ENCODE assay signal across 2 cellular contexts in the genomic region with DNA sequence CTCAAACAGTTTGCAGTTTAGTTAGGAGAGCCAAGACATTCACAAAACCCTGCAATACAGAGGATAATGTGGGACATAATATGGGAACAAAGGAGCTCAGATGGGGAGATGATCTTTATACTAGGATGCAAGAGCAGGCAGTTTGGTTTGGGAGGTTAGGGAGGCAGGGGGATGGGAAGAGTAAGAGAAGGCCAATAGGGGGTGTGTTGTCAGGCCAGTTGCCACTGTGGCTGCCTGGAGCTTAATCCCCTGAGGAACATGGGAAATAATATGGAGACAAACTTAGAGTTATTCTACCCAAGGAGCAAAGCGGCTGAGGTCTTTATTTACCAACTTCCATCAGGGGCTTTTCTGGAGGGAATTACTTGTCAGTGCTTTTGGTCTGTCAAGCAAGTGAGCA.
TF ChIP-seq lines count a peak whose summit lies in the region.

No MANE protein-coding gene starts in this region.

TF ChIP-seq in K562, 482 proteins besides CTCF, POLR2A, EP300 and RAD21:
- TF ChIP-seq BRD4 (IDR thresholded peaks at IDR 0.05): no peak
- TF ChIP-seq, protein P1, sequence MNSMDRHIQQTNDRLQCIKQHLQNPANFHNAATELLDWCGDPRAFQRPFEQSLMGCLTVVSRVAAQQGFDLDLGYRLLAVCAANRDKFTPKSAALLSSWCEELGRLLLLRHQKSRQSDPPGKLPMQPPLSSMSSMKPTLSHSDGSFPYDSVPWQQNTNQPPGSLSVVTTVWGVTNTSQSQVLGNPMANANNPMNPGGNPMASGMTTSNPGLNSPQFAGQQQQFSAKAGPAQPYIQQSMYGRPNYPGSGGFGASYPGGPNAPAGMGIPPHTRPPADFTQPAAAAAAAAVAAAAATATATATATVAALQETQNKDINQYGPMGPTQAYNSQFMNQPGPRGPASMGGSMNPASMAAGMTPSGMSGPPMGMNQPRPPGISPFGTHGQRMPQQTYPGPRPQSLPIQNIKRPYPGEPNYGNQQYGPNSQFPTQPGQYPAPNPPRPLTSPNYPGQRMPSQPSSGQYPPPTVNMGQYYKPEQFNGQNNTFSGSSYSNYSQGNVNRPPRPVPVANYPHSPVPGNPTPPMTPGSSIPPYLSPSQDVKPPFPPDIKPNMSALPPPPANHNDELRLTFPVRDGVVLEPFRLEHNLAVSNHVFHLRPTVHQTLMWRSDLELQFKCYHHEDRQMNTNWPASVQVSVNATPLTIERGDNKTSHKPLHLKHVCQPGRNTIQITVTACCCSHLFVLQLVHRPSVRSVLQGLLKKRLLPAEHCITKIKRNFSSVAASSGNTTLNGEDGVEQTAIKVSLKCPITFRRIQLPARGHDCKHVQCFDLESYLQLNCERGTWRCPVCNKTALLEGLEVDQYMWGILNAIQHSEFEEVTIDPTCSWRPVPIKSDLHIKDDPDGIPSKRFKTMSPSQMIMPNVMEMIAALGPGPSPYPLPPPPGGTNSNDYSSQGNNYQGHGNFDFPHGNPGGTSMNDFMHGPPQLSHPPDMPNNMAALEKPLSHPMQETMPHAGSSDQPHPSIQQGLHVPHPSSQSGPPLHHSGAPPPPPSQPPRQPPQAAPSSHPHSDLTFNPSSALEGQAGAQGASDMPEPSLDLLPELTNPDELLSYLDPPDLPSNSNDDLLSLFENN (IDR thresholded peaks at IDR 0.05; ENCODE audit: low read depth in 2 of 2, low read length in 2 of 2): no peak
- no peak for TF ChIP-seq HEY1 (CRISPR knock-in tag; IDR thresholded peaks at IDR 0.05; ENCODE audit: borderline replicate concordance)
- TF ChIP-seq TSHZ1 (CRISPR knock-in tag; IDR thresholded peaks at IDR 0.05): no peak
- TF ChIP-seq RAD51 (IDR thresholded peaks at IDR 0.05; ENCODE audit: borderline replicate concordance, low read depth): no peak
- no peak for TF ChIP-seq CCNT2 (IDR thresholded peaks at IDR 0.05; ENCODE audit: borderline replicate concordance, extremely low read depth, insufficient read length, low read depth, low read length)
TF ChIP-seq in K562: peak in this region for 0.

TF ChIP-seq in H1, 55 proteins besides CTCF, POLR2A, EP300 and RAD21:
- TF ChIP-seq RNF2 (IDR thresholded peaks at IDR 0.05; ENCODE audit: borderline replicate concordance, low read depth, low read length, missing control alignments, poor library complexity, severe bottlenecking) (no peak), CHD1 (IDR thresholded peaks at IDR 0.05; ENCODE audit: low read depth, low read length) (no peak), POU5F1 (IDR thresholded peaks at IDR 0.05; ENCODE audit: low read depth, low read length) (no peak), EGR1 (IDR thresholded peaks at IDR 0.05; ENCODE audit: borderline replicate concordance, low read depth, low read length) (no peak), ASH2L (IDR thresholded peaks at IDR 0.05; ENCODE audit: low read length) (no peak), HDAC2 (IDR thresholded peaks at IDR 0.05; ENCODE audit: borderline replicate concordance in 1 of 2, low read depth in 2 of 2, low read length in 2 of 2) (no peak), GABPA (IDR thresholded peaks at IDR 0.05; ENCODE audit: borderline replicate concordance, insufficient read depth, low read length) (no peak)
- TF ChIP-seq, protein P2, sequence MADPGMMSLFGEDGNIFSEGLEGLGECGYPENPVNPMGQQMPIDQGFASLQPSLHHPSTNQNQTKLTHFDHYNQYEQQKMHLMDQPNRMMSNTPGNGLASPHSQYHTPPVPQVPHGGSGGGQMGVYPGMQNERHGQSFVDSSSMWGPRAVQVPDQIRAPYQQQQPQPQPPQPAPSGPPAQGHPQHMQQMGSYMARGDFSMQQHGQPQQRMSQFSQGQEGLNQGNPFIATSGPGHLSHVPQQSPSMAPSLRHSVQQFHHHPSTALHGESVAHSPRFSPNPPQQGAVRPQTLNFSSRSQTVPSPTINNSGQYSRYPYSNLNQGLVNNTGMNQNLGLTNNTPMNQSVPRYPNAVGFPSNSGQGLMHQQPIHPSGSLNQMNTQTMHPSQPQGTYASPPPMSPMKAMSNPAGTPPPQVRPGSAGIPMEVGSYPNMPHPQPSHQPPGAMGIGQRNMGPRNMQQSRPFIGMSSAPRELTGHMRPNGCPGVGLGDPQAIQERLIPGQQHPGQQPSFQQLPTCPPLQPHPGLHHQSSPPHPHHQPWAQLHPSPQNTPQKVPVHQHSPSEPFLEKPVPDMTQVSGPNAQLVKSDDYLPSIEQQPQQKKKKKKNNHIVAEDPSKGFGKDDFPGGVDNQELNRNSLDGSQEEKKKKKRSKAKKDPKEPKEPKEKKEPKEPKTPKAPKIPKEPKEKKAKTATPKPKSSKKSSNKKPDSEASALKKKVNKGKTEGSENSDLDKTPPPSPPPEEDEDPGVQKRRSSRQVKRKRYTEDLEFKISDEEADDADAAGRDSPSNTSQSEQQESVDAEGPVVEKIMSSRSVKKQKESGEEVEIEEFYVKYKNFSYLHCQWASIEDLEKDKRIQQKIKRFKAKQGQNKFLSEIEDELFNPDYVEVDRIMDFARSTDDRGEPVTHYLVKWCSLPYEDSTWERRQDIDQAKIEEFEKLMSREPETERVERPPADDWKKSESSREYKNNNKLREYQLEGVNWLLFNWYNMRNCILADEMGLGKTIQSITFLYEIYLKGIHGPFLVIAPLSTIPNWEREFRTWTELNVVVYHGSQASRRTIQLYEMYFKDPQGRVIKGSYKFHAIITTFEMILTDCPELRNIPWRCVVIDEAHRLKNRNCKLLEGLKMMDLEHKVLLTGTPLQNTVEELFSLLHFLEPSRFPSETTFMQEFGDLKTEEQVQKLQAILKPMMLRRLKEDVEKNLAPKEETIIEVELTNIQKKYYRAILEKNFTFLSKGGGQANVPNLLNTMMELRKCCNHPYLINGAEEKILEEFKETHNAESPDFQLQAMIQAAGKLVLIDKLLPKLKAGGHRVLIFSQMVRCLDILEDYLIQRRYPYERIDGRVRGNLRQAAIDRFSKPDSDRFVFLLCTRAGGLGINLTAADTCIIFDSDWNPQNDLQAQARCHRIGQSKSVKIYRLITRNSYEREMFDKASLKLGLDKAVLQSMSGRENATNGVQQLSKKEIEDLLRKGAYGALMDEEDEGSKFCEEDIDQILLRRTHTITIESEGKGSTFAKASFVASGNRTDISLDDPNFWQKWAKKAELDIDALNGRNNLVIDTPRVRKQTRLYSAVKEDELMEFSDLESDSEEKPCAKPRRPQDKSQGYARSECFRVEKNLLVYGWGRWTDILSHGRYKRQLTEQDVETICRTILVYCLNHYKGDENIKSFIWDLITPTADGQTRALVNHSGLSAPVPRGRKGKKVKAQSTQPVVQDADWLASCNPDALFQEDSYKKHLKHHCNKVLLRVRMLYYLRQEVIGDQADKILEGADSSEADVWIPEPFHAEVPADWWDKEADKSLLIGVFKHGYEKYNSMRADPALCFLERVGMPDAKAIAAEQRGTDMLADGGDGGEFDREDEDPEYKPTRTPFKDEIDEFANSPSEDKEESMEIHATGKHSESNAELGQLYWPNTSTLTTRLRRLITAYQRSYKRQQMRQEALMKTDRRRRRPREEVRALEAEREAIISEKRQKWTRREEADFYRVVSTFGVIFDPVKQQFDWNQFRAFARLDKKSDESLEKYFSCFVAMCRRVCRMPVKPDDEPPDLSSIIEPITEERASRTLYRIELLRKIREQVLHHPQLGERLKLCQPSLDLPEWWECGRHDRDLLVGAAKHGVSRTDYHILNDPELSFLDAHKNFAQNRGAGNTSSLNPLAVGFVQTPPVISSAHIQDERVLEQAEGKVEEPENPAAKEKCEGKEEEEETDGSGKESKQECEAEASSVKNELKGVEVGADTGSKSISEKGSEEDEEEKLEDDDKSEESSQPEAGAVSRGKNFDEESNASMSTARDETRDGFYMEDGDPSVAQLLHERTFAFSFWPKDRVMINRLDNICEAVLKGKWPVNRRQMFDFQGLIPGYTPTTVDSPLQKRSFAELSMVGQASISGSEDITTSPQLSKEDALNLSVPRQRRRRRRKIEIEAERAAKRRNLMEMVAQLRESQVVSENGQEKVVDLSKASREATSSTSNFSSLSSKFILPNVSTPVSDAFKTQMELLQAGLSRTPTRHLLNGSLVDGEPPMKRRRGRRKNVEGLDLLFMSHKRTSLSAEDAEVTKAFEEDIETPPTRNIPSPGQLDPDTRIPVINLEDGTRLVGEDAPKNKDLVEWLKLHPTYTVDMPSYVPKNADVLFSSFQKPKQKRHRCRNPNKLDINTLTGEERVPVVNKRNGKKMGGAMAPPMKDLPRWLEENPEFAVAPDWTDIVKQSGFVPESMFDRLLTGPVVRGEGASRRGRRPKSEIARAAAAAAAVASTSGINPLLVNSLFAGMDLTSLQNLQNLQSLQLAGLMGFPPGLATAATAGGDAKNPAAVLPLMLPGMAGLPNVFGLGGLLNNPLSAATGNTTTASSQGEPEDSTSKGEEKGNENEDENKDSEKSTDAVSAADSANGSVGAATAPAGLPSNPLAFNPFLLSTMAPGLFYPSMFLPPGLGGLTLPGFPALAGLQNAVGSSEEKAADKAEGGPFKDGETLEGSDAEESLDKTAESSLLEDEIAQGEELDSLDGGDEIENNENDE (IDR thresholded peaks at IDR 0.05; ENCODE audit: insufficient replicate concordance, low read length): no peak
- TF ChIP-seq, protein P3, sequence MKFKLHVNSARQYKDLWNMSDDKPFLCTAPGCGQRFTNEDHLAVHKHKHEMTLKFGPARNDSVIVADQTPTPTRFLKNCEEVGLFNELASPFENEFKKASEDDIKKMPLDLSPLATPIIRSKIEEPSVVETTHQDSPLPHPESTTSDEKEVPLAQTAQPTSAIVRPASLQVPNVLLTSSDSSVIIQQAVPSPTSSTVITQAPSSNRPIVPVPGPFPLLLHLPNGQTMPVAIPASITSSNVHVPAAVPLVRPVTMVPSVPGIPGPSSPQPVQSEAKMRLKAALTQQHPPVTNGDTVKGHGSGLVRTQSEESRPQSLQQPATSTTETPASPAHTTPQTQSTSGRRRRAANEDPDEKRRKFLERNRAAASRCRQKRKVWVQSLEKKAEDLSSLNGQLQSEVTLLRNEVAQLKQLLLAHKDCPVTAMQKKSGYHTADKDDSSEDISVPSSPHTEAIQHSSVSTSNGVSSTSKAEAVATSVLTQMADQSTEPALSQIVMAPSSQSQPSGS (IDR thresholded peaks at IDR 0.05; ENCODE audit: low read length): no peak
